38 cellular contexts compared by ENCODE assay signal in the genomic region with DNA sequence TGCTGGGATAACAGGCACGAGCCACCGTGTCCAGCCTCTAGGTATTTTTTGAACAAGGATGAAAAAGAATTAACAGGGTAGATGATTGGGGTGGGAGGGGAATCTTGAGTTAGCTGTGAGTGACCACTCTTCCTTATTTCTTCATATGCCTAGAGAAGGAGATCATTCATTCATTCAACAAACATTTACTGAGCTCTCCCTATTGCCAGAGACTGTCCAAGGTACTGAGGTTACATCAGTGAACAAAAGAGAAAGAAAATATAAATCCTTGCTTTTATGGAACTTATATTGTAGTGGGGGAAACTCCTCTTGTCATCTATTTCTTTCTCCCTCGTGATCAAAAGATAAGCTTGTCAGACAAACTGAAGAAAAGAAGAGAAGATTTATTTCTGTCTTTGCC.
"Had no signal": no experiment of that assay in that cellular context is flagged by ENCODE, and none has a peak within 500 bp of the region (broad histone marks: within the 10 kb centered on the region; RNA-seq: fewer than 3 reads in every experiment).

No MANE protein-coding gene starts in this region.

- H3K27me3 ChIP-seq: brain microvascular endothelial cell, SJSA1 had no signal

- ATAC-seq: activated CD8-positive, alpha-beta memory T cell treated with anti-CD3 and anti-CD28 coated beads, Interleukin-2, amount 10 ng/mL, durations not matched to agents 7 days and 5 days; Panc1 had no signal

- H3K9me3 ChIP-seq: SJSA1 had no signal

- DNase-seq: activated CD4-positive, alpha-beta T cell treated with anti-CD3 and anti-CD28 coated beads for 1 hour; activated CD4-positive, alpha-beta T cell treated with anti-CD3 and anti-CD28 coated beads, Interleukin-2, amount 10 ng/mL, durations not matched to agents 24 days and 14 days; activated CD4-positive, alpha-beta T cell treated with anti-CD3 and anti-CD28 coated beads, Interleukin-2, amount 50 U/mL, for 4 hours; activated CD4-positive, CD25-positive, alpha-beta regulatory T cell; activated CD8-positive, alpha-beta memory T cell treated with anti-CD3 and anti-CD28 coated beads for 24 hours; activated CD8-positive, alpha-beta memory T cell treated with anti-CD3 and anti-CD28 coated beads, Interleukin-2, amount 10 ng/mL, durations not matched to agents 7 days and 5 days; activated CD8-positive, alpha-beta memory T cell treated with anti-CD3 and anti-CD28 coated beads, Interleukin-2, amount 50 U/mL, for 48 hours; activated effector memory CD4-positive, alpha-beta T cell treated with anti-CD3 and anti-CD28 coated beads, Interleukin-2, amount 50 U/mL, for 16 hours; activated naive CD4-positive, alpha-beta T cell; activated naive CD4-positive, alpha-beta T cell treated with anti-CD3 and anti-CD28 coated beads, Interleukin-2, amount 50 U/mL, for 16 hours; activated naive CD8-positive, alpha-beta T cell treated with anti-CD3 and anti-CD28 coated beads for 36 hours; activated T-cell treated with anti-CD3 and anti-CD28 coated beads, Interleukin-2, amount 50 U/mL, for 48 hours; amniotic stem cell; aorta; brain microvascular endothelial cell; central memory CD4-positive, alpha-beta T cell; Kasumi-1; KG1; MM.1S; MV-4-11; NCI-H1092; NCI-H1436 treated with DMSO at 0.1 percent for 48 hours; NCI-H1694 treated with DMSO at 0.1 percent for 48 hours; NCI-H2029 treated with DMSO at 0.1 percent for 48 hours; NCI-H2107; NCI-H2171; NCI-H510A; NCI-H526; NCI-H748 treated with DMSO at 0.1 percent for 48 hours; RPMI8226; SHP77 treated with DMSO at 0.1 percent for 48 hours; SW 1271; T-helper 1 cell; T1000; WERI-Rb-1 had no signal

- FAIRE-seq: colon had no signal

- H3K27ac ChIP-seq: brain microvascular endothelial cell, SJSA1, WERI-Rb-1 had no signal

- H3K36me3 ChIP-seq: brain microvascular endothelial cell, SJSA1, WERI-Rb-1 had no signal

- H3K4me3 ChIP-seq: SJSA1 had no signal
